In genomic region chr2:95992102-95992501, GRCh38 we compare ENCODE assay signal across 8 cellular contexts. TPM values are rescaled to one million over a fixed set of nuclear protein-coding genes. Genes with fewer than 3 reads are reported as not detected.
A peak's percentile ranks its signal among the peaks of the same experiment; 100 is the strongest.
DNase-seq lines count a peak whose midpoint lies in the region; ATAC-seq and TF ChIP-seq lines count a peak whose summit lies in the region.
"Not testable (repeated sequence)": the region's sequence is repeated elsewhere in the genome, so short reads cannot be mapped to it uniquely, and the experiment has no call there.

No MANE protein-coding gene starts in this region.

- not testable (repeated sequence) for H3K18ac ChIP-seq in H9 (ENCODE audit: insufficient read length, low read depth, low read length)

- H3K4me3 Mint-ChIP-seq in H9: peak overlapping the region; percentile 63 to 79
- H3K4me3 Mint-ChIP-seq in activated CD4-positive, alpha-beta T cell treated with anti-CD3 and anti-CD28 coated beads for 36 hours: peak overlapping the region; percentile 99
- H3K4me3 Mint-ChIP-seq in type B pancreatic cell: peak overlapping the region; percentile 76

- H3K27me3 Mint-ChIP-seq in H9 (ENCODE audit: low read depth) (peaks cover 17% of the 10 kb centered on the region), type B pancreatic cell (peaks cover 22% of the 10 kb centered on the region)
- H3K27me3 Mint-ChIP-seq in activated CD4-positive, alpha-beta T cell treated with anti-CD3 and anti-CD28 coated beads for 36 hours: not testable (repeated sequence)

- H4K20me1 ChIP-seq in H9 (ENCODE audit: control insufficient read depth, insufficient read depth, insufficient read length): not testable (repeated sequence)

- no CpG with 5 or more reads among the region's 39 CpGs for WGBS in H9 (ENCODE audit: extremely low coverage, insufficient read length, low lambda C conversion rate)

- H2BK12ac ChIP-seq in H9 (ENCODE audit: insufficient read length, low read depth, low read length): not testable (repeated sequence)

- H2BK5ac ChIP-seq in H9 (ENCODE audit: insufficient read length, low read length): not testable (repeated sequence)

- H3K4me1 ChIP-seq in H9 (ENCODE audit: insufficient read depth, low read length); breast epithelium; right atrium auricular region: not testable (repeated sequence)

- not testable (repeated sequence) for H3K9me3 Mint-ChIP-seq in H9; activated CD4-positive, alpha-beta T cell treated with anti-CD3 and anti-CD28 coated beads for 36 hours (ENCODE audit: low read depth); type B pancreatic cell

- H3K27ac Mint-ChIP-seq in H9, type B pancreatic cell: not testable (repeated sequence)
- H3K27ac Mint-ChIP-seq in activated CD4-positive, alpha-beta T cell treated with anti-CD3 and anti-CD28 coated beads for 36 hours: peak overlapping the region; percentile 78

- not testable (repeated sequence) for H3K23ac ChIP-seq in H9 (ENCODE audit: insufficient read length, low read depth, low read length)

- peak overlapping the region; percentile 48 to 87 (median 72) for H3K4me3 ChIP-seq in breast epithelium
- H3K4me3 ChIP-seq in right atrium auricular region: peak overlapping the region; percentile 44 to 71

- H2BK120ac ChIP-seq in H9 (ENCODE audit: low read depth, low read length, poor library complexity, severe bottlenecking): not testable (repeated sequence)

- H3K56ac ChIP-seq in H9 (ENCODE audit: insufficient read length, low read depth, low read length): not testable (repeated sequence)

- not testable (repeated sequence) for TF ChIP-seq POLR2A in breast epithelium (IDR thresholded peaks at IDR 0.05)

- H3K23me2 ChIP-seq in H9 (ENCODE audit: insufficient read length, low read depth, low read length, poor library complexity, severe bottlenecking): not testable (repeated sequence)

- not testable (repeated sequence) for H2BK20ac ChIP-seq in H9 (ENCODE audit: low read depth, low read length, poor library complexity, severe bottlenecking)

- H3K36me3 ChIP-seq in breast epithelium, right atrium auricular region: not testable (repeated sequence)

- not testable (repeated sequence) for H3K27me3 ChIP-seq in H9 (ENCODE audit: insufficient read depth, low read length); breast epithelium; right atrium auricular region

- H3K27ac ChIP-seq in H9 (ENCODE audit: insufficient read length, low read depth, low read length): not testable (repeated sequence)
- peak overlapping the region; percentile 74 to 88 for H3K27ac ChIP-seq in breast epithelium
- H3K27ac ChIP-seq in right atrium auricular region: peak overlapping the region; percentile 87 to 90

- H4K8ac ChIP-seq in H9 (replicated peaks; ENCODE audit: insufficient read length, low read depth, low read length): not testable (repeated sequence)

- H3T11ph ChIP-seq in H9 (ENCODE audit: low read length): not testable (repeated sequence)

- not testable (repeated sequence) for H3K14ac ChIP-seq in H9 (ENCODE audit: insufficient read depth, low read length)

- not testable (repeated sequence) for H3K36me3 Mint-ChIP-seq in H9 (ENCODE audit: insufficient read depth in 1 of 3, low read depth in 3 of 3); activated CD4-positive, alpha-beta T cell treated with anti-CD3 and anti-CD28 coated beads for 36 hours (ENCODE audit: low read depth); type B pancreatic cell

- H3K4me1 Mint-ChIP-seq in H9; activated CD4-positive, alpha-beta T cell treated with anti-CD3 and anti-CD28 coated beads for 36 hours; type B pancreatic cell (ENCODE audit: unreplicated experiment): not testable (repeated sequence)

- not testable (repeated sequence) for H4K5ac ChIP-seq in H9 (ENCODE audit: insufficient read length, low read depth, low read length)

- not testable (repeated sequence) for H3K79me1 ChIP-seq in H9 (ENCODE audit: insufficient read depth, low read depth, low read length, poor library complexity, severe bottlenecking)

- intact Hi-C loops in activated CD4-positive, alpha-beta T cell treated with anti-CD3 and anti-CD28 coated beads for 36 hours (cut with DNase I, micrococcal nuclease): loop anchor here (1.0 to 5.0 kb wide), 8 partner anchors 125 to 825 kb away; partner anchors contain the start of genes CIAO1 (in 2 of the 2), CNNM3 (in 1 of the 2), DUSP2 (in 1 of the 2) and STARD7 (in 1 of the 2)
- intact Hi-C loops in breast epithelium (cut with DNase I; ENCODE audit: low total_unique reads): not testable (repeated sequence)

- not testable (repeated sequence) for H3K4ac ChIP-seq in H9 (ENCODE audit: low read depth, low read length)

- H2AFZ ChIP-seq in H9 (ENCODE audit: low read length): not testable (repeated sequence)

- not testable (repeated sequence) for H2BK15ac ChIP-seq in H9 (ENCODE audit: low read depth, low read length)

- peak overlapping the region; percentile 83 for H3K4me2 ChIP-seq in H9 (ENCODE audit: insufficient read depth, insufficient read length, low read length)

- not testable (repeated sequence) for H4K91ac ChIP-seq in H9 (ENCODE audit: insufficient read length, low read depth, low read length)

- H3K9ac ChIP-seq in H9 (ENCODE audit: extremely low read depth, insufficient read length, low read length): not testable (repeated sequence)

- not testable (repeated sequence) for H3K9me3 ChIP-seq in H9 (ENCODE audit: control insufficient read depth, low read depth, low read length); breast epithelium; right atrium auricular region

- not testable (repeated sequence) for H2AK5ac ChIP-seq in H9 (ENCODE audit: insufficient read length, low read length)

- not testable (repeated sequence) for DNase-seq in H9; breast epithelium (ENCODE audit: low spot score in 2 of 2); right atrium auricular region (ENCODE audit: low spot score); omental fat pad (ENCODE audit: low spot score); type B pancreatic cell (ENCODE audit: extremely low spot score, unreplicated experiment)
- peak; percentile 61 for DNase-seq in activated CD4-positive, alpha-beta T cell treated with anti-CD3 and anti-CD28 coated beads for 36 hours

- ATAC-seq in GM18511 (IDR thresholded peaks at IDR 0.05; ENCODE audit: unreplicated experiment) (peak; percentile 64), HG03469 (IDR thresholded peaks at IDR 0.05; ENCODE audit: unreplicated experiment) (peak; percentile 18), omental fat pad (ENCODE audit: low FRiP score) (peak; percentile 65)
- ATAC-seq in activated CD4-positive, alpha-beta T cell treated with anti-CD3 and anti-CD28 coated beads for 36 hours: peak; percentile 45

- POLR2A ChIA-PET in activated CD4-positive, alpha-beta T cell treated with anti-CD3 and anti-CD28 coated beads for 36 hours (lab: Charles Lee): interaction anchor here (1.6 kb wide), 1 partner anchor 182 kb away, joined by 3 read pairs; no protein-coding TSS in a partner anchor

- TF ChIP-seq CTCF in H9 (conservative IDR thresholded peaks at IDR 0.05); breast epithelium (IDR thresholded peaks at IDR 0.05); right atrium auricular region (IDR thresholded peaks at IDR 0.05); omental fat pad (IDR thresholded peaks at IDR 0.05); type B pancreatic cell (conservative IDR thresholded peaks at IDR 0.05): not testable (repeated sequence)

- CTCF ChIA-PET in activated CD4-positive, alpha-beta T cell treated with anti-CD3 and anti-CD28 coated beads for 36 hours (lab: Charles Lee): interaction anchor here (0.6 to 2.8 kb wide), 27 partner anchors 9 to 866 kb away, joined by 3 to 26 read pairs (median 4); partner anchors contain the start of genes ADRA2B, ANKRD39 and ASTL

- H3K79me2 ChIP-seq in H9 (ENCODE audit: insufficient read depth, low read length): not testable (repeated sequence)

RNA-seq across cellular contexts. Expression of gene ANKRD36C, which starts 0.5 kb away (rescaled TPM):
- 8.2 and 9.5 TPM in 2 replicates for total RNA-seq in H9 (2021)
- total RNA-seq in activated CD4-positive, alpha-beta T cell treated with anti-CD3 and anti-CD28 coated beads for 36 hours: 10 to 100 TPM; 38.5 to 47.2 TPM
- total RNA-seq in breast epithelium: 100 to 1,000 TPM in 1 of 3 donors, 10 to 100 TPM in 2; 54.7 to 407 (median 81.3) TPM
- 10 to 100 TPM in 1 of 2 donors, 1 to 10 TPM in 1; 4.1 to 11.1 TPM for total RNA-seq in right atrium auricular region
- 10 to 100 TPM; 24.0 to 71.9 (median 27.1) TPM for total RNA-seq in omental fat pad
- 10.8 and 47.0 TPM in 2 replicates for total RNA-seq in type B pancreatic cell (ENCODE audit: low replicate concordance)

RNA-seq across cellular contexts. Expression of gene GPAT2, which starts 42.6 kb away (rescaled TPM):
- 0.17 TPM in 1 of 2 replicates, not detected in the other for total RNA-seq in H9 (2021)
- total RNA-seq in activated CD4-positive, alpha-beta T cell treated with anti-CD3 and anti-CD28 coated beads for 36 hours: 1 to 10 TPM; 8.4 to 10.0 TPM
- total RNA-seq in breast epithelium: 10 to 100 TPM in 1 of 3 donors, 1 to 10 TPM in 2; 5.9 to 11.7 (median 8.8) TPM
- total RNA-seq in right atrium auricular region: 1 to 10 TPM; 1.8 to 3.9 TPM
- total RNA-seq in omental fat pad: 10 to 100 TPM in 2 of 4 donors, 1 to 10 TPM in 2; 4.3 to 17.2 (median 11.4) TPM
- 0.39 TPM in 1 of 2 replicates, not detected in the other for total RNA-seq in type B pancreatic cell (ENCODE audit: low replicate concordance)
